In the genomic region with DNA sequence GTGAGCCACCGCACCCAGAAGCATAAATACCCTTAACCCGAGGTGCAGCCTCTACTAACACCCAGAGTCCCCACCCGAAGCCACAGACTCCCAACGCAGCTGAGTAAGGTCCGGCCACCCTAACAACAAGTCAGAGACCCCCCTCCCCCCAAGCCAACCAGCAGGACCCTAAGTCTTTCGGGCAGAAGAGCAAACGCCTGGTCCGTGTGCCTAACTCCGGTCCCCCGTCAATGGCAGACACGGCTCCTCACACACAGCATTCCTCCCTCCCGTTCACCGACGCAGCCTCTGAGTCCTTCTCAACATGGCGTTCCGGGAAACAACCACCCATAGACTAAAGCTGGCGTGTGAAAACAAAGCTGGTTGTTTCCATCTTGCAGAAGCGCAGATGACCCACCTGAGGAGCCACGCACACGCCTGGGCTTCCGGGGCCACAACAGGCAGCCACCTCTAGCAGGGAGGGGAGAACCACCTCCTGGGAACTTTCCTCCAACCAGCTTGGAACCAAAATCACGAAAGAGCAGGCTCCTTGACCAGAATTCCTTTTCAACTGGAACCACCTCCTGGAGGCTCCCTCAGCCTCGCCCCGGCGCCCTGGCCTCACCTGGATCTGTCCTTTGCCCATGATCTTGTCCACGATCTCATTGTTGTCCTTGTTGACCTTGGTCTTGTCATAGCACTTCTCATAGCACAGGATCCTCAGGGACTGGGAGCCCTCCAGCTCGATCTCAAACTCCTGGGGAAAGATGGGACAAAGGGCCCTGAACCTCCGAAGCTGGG, we compare ENCODE assay signal across 18 cellular contexts.
"Had no signal": no experiment of that assay in that cellular context is flagged by ENCODE, and none has a peak within 500 bp of the region (broad histone marks: within the 10 kb centered on the region; RNA-seq: fewer than 3 reads in every experiment).

No MANE protein-coding gene starts in this region.

- H3K27ac ChIP-seq: colonic mucosa, parathyroid adenoma had no signal

- ATAC-seq: activated CD8-positive, alpha-beta memory T cell treated with anti-CD3 and anti-CD28 coated beads, Interleukin-2, amount 10 ng/mL, durations not matched to agents 7 days and 5 days; activated T-helper 17 cell treated with anti-CD3 and anti-CD28 coated beads, Interleukin-2, amount 50 U/mL, for 72 hours; naive thymus-derived CD4-positive, alpha-beta T cell; stimulated activated naive CD8-positive, alpha-beta T cell treated with anti-CD3 and anti-CD28 coated beads, Interleukin-15, Interleukin-2, amounts not matched to agents 100 U/mL and 50 U/mL, for 24 hours had no signal

- H3K27me3 Mint-ChIP-seq: activated CD4-positive, alpha-beta memory T cell treated with anti-CD3 and anti-CD28 coated beads, Interleukin-2, amount 10 ng/mL, durations not matched to agents 7 days and 5 days; activated CD8-positive, alpha-beta memory T cell treated with anti-CD3 and anti-CD28 coated beads, Interleukin-2, amount 10 ng/mL, durations not matched to agents 7 days and 5 days; activated T-helper 17 cell treated with anti-CD3 and anti-CD28 coated beads, Interleukin-2, amount 50 U/mL, for 72 hours; brain; naive thymus-derived CD4-positive, alpha-beta T cell; type B pancreatic cell had no signal

- H3K27ac Mint-ChIP-seq: activated CD4-positive, alpha-beta memory T cell treated with anti-CD3 and anti-CD28 coated beads, Interleukin-2, amount 10 ng/mL, durations not matched to agents 7 days and 5 days; activated CD8-positive, alpha-beta memory T cell treated with anti-CD3 and anti-CD28 coated beads, Interleukin-2, amount 10 ng/mL, durations not matched to agents 7 days and 5 days; activated T-helper 17 cell treated with anti-CD3 and anti-CD28 coated beads, Interleukin-2, amount 50 U/mL, for 72 hours; type B pancreatic cell had no signal

- H3K4me3 ChIP-seq: colonic mucosa had no signal

- H3K27me3 ChIP-seq: colonic mucosa had no signal

- H3K9me3 ChIP-seq: colonic mucosa had no signal

- H3K4me3 Mint-ChIP-seq: activated CD4-positive, alpha-beta memory T cell treated with anti-CD3 and anti-CD28 coated beads, Interleukin-2, amount 10 ng/mL, durations not matched to agents 7 days and 5 days; activated CD8-positive, alpha-beta memory T cell treated with anti-CD3 and anti-CD28 coated beads, Interleukin-2, amount 10 ng/mL, durations not matched to agents 7 days and 5 days; activated T-helper 17 cell treated with anti-CD3 and anti-CD28 coated beads, Interleukin-2, amount 50 U/mL, for 72 hours; brain; naive thymus-derived CD4-positive, alpha-beta T cell; type B pancreatic cell had no signal

- H3K36me3 Mint-ChIP-seq: type B pancreatic cell had no signal

- DNase-seq: activated CD4-positive, alpha-beta memory T cell treated with anti-CD3 and anti-CD28 coated beads, Interleukin-2, amount 10 ng/mL, durations not matched to agents 7 days and 5 days; activated CD4-positive, alpha-beta T cell treated with anti-CD3 and anti-CD28 coated beads for 48 hours; activated CD4-positive, CD25-positive, alpha-beta regulatory T cell; activated CD8-positive, alpha-beta memory T cell treated with anti-CD3 and anti-CD28 coated beads, Interleukin-2, amount 10 ng/mL, durations not matched to agents 7 days and 5 days; activated naive CD4-positive, alpha-beta T cell; central memory CD4-positive, alpha-beta T cell; colonic mucosa; foreskin melanocyte; mesenchymal stem cell; naive thymus-derived CD4-positive, alpha-beta T cell; stimulated activated CD8-positive, alpha-beta memory T cell treated with anti-CD3 and anti-CD28 coated beads, Interleukin-4, amount 100 ng/mL, for 48 hours; stimulated activated naive CD8-positive, alpha-beta T cell treated with anti-CD3 and anti-CD28 coated beads, Interleukin-15, Interleukin-2, amounts not matched to agents 100 U/mL and 50 U/mL, for 24 hours; substantia nigra; SW 1271 had no signal

- H3K4me1 ChIP-seq: colonic mucosa, parathyroid adenoma had no signal

- H3K4me1 Mint-ChIP-seq: activated CD4-positive, alpha-beta memory T cell treated with anti-CD3 and anti-CD28 coated beads, Interleukin-2, amount 10 ng/mL, durations not matched to agents 7 days and 5 days; activated T-helper 17 cell treated with anti-CD3 and anti-CD28 coated beads, Interleukin-2, amount 50 U/mL, for 72 hours had no signal
